8 cellular contexts compared by ENCODE assay signal in the genomic region with DNA sequence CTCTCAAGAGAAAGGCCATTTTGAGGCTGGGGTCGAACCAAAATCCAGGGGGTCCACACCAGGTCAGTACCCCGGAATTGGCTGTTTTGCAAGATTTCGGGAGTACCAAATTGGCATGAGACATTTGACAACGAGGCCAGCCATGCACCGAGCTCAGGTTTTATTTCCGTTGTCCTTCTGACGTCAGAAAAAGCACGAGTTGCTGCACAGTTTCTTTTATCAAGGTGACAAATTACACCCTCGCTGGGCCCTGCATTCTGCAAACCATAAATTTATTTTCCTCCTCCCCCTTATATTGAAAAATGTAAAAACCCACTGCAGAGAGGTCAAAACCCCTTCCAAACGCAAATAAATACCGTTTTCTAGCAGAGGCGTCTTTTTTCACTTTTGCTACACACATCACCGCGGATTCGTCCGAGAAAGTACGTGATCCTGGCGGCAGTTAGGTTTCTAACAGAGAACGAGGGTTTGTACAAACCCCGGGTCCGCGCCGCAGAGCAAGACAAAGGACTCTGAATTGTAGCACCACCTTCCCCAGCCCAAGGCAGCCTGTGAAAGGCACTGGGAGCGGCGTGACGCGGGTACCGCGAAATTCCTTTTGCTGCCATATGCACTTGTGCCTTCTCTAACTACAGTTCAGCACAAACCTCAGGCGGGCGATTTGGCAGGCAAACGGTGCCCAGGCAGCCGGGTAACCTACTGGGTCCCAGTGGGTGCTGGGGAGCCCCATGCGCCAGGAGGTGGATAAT. TPM values are rescaled to one million over a fixed set of nuclear protein-coding genes. Genes with fewer than 3 reads are reported as not detected.
DNase-seq lines count a peak whose midpoint lies in the region; ATAC-seq, FAIRE-seq and TF ChIP-seq lines count a peak whose summit lies in the region.

No MANE protein-coding gene starts in this region.

- no peaks in the 10 kb centered on the region for H3K9me3 ChIP-seq in HepG2 (ENCODE audit: low read length)

- peaks cover 71% of the 10 kb centered on the region for H3K4me1 ChIP-seq in HepG2 (ENCODE audit: insufficient read depth, low read length)

- in situ Hi-C loops in HepG2 (cut with HindIII; ENCODE audit: extremely low pct_ligation_motif_present, low pct_unique_long_range_greater_than_20kb), result no loop called here

- H3K4me2 ChIP-seq in HepG2 (ENCODE audit: low read depth, low read length), result peak overlapping the region; percentile 94

- POLR2A ChIA-PET in HepG2 (lab: Yijun Ruan, JAX), result interaction anchor here (0.7 kb wide), 1 partner anchor 87 kb away, joined by 3 read pairs; no protein-coding TSS in a partner anchor

- TF ChIP-seq EP300 in HepG2 (IDR thresholded peaks at IDR 0.05; ENCODE audit: low read depth in 2 of 2, low read length in 2 of 2), result no peak
- no peak for TF ChIP-seq EP300 in HepG2 (CRISPR knock-in tag; IDR thresholded peaks at IDR 0.05; ENCODE audit: borderline replicate concordance)

- peak overlapping the region; percentile 85 for H3K9ac ChIP-seq in HepG2 (ENCODE audit: insufficient read depth, low read depth, low read length)

- no peaks in the 10 kb centered on the region for H3K36me3 ChIP-seq in HepG2 (replicated peaks in 1 of 2; ENCODE audit: control insufficient read depth in 1 of 2, insufficient read depth in 2 of 2, low read length in 2 of 2)

- no TSS peak for BruUV-seq in HepG2 (replicated peaks; lab: Mats Ljungman, UMichigan)

- H2AFZ ChIP-seq in HepG2 (ENCODE audit: low read length), result no peak overlapping the region

- no peak for FAIRE-seq in HepG2 (lab: Jason Lieb, UNC)

- TF ChIP-seq POLR2A in HepG2 (IDR thresholded peaks at IDR 0.05; ENCODE audit: insufficient read depth in 1 of 2, low read depth in 2 of 2, low read length in 2 of 2), result 0 out of 4 replicates have a peak, but pooled peaks of 1 of the 2 experiments have one; percentile 36

- TF ChIP-seq CTCF in coronary artery (IDR thresholded peaks at IDR 0.05) (no peak), HepG2 (CRISPR knock-in tag; IDR thresholded peaks at IDR 0.05) (no peak)

- intact Hi-C loops in HepG2 (cut with micrococcal nuclease; ENCODE audit: unreplicated experiment), result loop anchor here (10.0 kb wide), 1 partner anchor 272 kb away; a partner anchor contains a TSS

- no peak for TF ChIP-seq RAD21 in HepG2 (CRISPR knock-in tag; IDR thresholded peaks at IDR 0.05)

- ATAC-seq in HepG2 (peak; percentile 60), HG03378 (IDR thresholded peaks at IDR 0.05; ENCODE audit: unreplicated experiment) (no peak), HG02623 (IDR thresholded peaks at IDR 0.05; ENCODE audit: unreplicated experiment) (no peak)

- peaks cover 66% of the 10 kb centered on the region for H3K79me2 ChIP-seq in HepG2 (ENCODE audit: insufficient read depth, low read length)

- peaks cover 34% of the 10 kb centered on the region for H4K20me1 ChIP-seq in HepG2 (ENCODE audit: insufficient read depth, low read length)

- H3K27ac ChIP-seq in coronary artery, result peak overlapping the region; percentile 56 to 78
- peak overlapping the region; percentile 67 for H3K27ac ChIP-seq in HepG2 (ENCODE audit: extremely low read length, insufficient read depth, low read length)

- WGBS in HepG2 (ENCODE audit: low lambda C conversion rate), result 2% methylated on average over 26 of the region's 34 CpGs

- H3K4me3 ChIP-seq in coronary artery (peak overlapping the region; percentile 78), HepG2 (replicated peaks in 1 of 3; ENCODE audit: insufficient read depth in 1 of 3, low read depth in 2 of 3, low read length in 3 of 3) (peak overlapping the region; percentile 85 to 91 (median 90))

- DNase-seq in ELR (ENCODE audit: low read depth) (peak; percentile 74), NCI-H1105 (lab: John Stamatoyannopoulos, UW) (peak; percentile 66), coronary artery (ENCODE audit: low spot score) (peak; percentile 79), HepG2 (ENCODE audit: low spot score) (peak; percentile 56)
- peak; percentile 68 for DNase-seq in activated CD4-positive, alpha-beta T cell treated with anti-CD3 and anti-CD28 coated beads for 48 hours
- peak; percentile 30 to 40 for DNase-seq in stimulated activated CD4-positive, alpha-beta T cell treated with anti-CD3 and anti-CD28 coated beads, Interleukin-2, amount 100 ng/mL, for 48 hours

- CTCF ChIA-PET in HepG2 (lab: Yijun Ruan, JAX; ENCODE audit: low intra/inter-chr PET ratio, low total read pairs), result no interaction called here

- H3K27me3 ChIP-seq in HepG2 (ENCODE audit: control insufficient read depth in 1 of 2, insufficient read depth in 2 of 2, low read length in 2 of 2), result no peaks in the 10 kb centered on the region; a peak in 1 of 5 replicates

TF ChIP-seq in HepG2, 621 proteins besides CTCF, POLR2A, EP300 and RAD21 (continues in another document):
- TF ChIP-seq, protein P1, sequence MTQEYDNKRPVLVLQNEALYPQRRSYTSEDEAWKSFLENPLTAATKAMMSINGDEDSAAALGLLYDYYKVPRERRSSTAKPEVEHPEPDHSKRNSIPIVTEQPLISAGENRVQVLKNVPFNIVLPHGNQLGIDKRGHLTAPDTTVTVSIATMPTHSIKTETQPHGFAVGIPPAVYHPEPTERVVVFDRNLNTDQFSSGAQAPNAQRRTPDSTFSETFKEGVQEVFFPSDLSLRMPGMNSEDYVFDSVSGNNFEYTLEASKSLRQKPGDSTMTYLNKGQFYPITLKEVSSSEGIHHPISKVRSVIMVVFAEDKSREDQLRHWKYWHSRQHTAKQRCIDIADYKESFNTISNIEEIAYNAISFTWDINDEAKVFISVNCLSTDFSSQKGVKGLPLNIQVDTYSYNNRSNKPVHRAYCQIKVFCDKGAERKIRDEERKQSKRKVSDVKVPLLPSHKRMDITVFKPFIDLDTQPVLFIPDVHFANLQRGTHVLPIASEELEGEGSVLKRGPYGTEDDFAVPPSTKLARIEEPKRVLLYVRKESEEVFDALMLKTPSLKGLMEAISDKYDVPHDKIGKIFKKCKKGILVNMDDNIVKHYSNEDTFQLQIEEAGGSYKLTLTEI (CRISPR knock-in tag; conservative IDR thresholded peaks at IDR 0.05), result no peak
- TF ChIP-seq, protein P2, sequence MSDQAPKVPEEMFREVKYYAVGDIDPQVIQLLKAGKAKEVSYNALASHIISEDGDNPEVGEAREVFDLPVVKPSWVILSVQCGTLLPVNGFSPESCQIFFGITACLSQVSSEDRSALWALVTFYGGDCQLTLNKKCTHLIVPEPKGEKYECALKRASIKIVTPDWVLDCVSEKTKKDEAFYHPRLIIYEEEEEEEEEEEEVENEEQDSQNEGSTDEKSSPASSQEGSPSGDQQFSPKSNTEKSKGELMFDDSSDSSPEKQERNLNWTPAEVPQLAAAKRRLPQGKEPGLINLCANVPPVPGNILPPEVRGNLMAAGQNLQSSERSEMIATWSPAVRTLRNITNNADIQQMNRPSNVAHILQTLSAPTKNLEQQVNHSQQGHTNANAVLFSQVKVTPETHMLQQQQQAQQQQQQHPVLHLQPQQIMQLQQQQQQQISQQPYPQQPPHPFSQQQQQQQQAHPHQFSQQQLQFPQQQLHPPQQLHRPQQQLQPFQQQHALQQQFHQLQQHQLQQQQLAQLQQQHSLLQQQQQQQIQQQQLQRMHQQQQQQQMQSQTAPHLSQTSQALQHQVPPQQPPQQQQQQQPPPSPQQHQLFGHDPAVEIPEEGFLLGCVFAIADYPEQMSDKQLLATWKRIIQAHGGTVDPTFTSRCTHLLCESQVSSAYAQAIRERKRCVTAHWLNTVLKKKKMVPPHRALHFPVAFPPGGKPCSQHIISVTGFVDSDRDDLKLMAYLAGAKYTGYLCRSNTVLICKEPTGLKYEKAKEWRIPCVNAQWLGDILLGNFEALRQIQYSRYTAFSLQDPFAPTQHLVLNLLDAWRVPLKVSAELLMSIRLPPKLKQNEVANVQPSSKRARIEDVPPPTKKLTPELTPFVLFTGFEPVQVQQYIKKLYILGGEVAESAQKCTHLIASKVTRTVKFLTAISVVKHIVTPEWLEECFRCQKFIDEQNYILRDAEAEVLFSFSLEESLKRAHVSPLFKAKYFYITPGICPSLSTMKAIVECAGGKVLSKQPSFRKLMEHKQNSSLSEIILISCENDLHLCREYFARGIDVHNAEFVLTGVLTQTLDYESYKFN (CRISPR knock-in tag; conservative IDR thresholded peaks at IDR 0.05), result no peak
- TF ChIP-seq, protein P3, sequence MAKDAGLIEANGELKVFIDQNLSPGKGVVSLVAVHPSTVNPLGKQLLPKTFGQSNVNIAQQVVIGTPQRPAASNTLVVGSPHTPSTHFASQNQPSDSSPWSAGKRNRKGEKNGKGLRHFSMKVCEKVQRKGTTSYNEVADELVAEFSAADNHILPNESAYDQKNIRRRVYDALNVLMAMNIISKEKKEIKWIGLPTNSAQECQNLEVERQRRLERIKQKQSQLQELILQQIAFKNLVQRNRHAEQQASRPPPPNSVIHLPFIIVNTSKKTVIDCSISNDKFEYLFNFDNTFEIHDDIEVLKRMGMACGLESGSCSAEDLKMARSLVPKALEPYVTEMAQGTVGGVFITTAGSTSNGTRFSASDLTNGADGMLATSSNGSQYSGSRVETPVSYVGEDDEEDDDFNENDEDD (CRISPR knock-in tag; IDR thresholded peaks at IDR 0.05; ENCODE audit: borderline replicate concordance), result peak; percentile 74; the same call in 1 of the 2 replicates
- peak; percentile 45; the same call in 1 of the 2 replicates for TF ChIP-seq PHF8 (CRISPR knock-in tag; IDR thresholded peaks at IDR 0.05)

RNA-seq across cellular contexts. Expression of a gene that starts 1.8 kb away (rescaled TPM):
- total RNA-seq in HepG2 (2016; rRNA removed; fragmentation: Illumina TruSeq; extraction: Trizol), result 47.0 and 49.8 TPM in 2 replicates
- total RNA-seq in HepG2 (2016; cell fraction: cytosol; rRNA removed; fragmentation: Illumina TruSeq; extraction: Trizol; ENCODE audit: low read depth), result 38.0 and 39.4 TPM in 2 replicates
- 47.7 and 50.5 TPM in 2 replicates for total RNA-seq in HepG2 (2016; cell fraction: insoluble cytoplasmic fraction; rRNA removed; fragmentation: Illumina TruSeq; extraction: Trizol)
- 32.7 and 33.7 TPM in 2 replicates for total RNA-seq in HepG2 (2016; cell fraction: membrane; rRNA removed; fragmentation: Illumina TruSeq; extraction: Trizol)
- 56.8 and 57.5 TPM in 2 replicates for total RNA-seq in HepG2 (2016; cell fraction: nucleus; rRNA removed; fragmentation: Illumina TruSeq; extraction: Trizol)
- polyA plus RNA-seq in HepG2 (2011; rRNA removed), result 42.0 and 50.6 TPM in 2 replicates
- polyA plus RNA-seq in HepG2 (2011; cell fraction: cytosol; rRNA removed), result 23.8 and 38.5 TPM in 2 replicates
- 23.7 and 30.2 TPM in 2 replicates for polyA plus RNA-seq in HepG2 (2011; cell fraction: nucleus; rRNA removed)
- 35.2 and 56.5 TPM in 2 replicates for polyA plus RNA-seq in HepG2 (2012)
- 4.1 and 5.4 TPM in 2 replicates for polyA plus RNA-seq in HepG2 (2016; cell fraction: cytosol; fragmentation: Illumina TruSeq; extraction: Trizol; ENCODE audit: low read depth)
- polyA plus RNA-seq in HepG2 (2016; cell fraction: insoluble cytoplasmic fraction; fragmentation: Illumina TruSeq; extraction: Trizol; ENCODE audit: low read depth), result 25.3 and 31.2 TPM in 2 replicates
- 10.1 and 10.4 TPM in 2 replicates for polyA plus RNA-seq in HepG2 (2016; cell fraction: membrane; fragmentation: Illumina TruSeq; extraction: Trizol; ENCODE audit: low read depth)
- 39.9 and 42.9 TPM in 2 replicates for polyA plus RNA-seq in HepG2 (2016; cell fraction: nucleus; fragmentation: Illumina TruSeq; extraction: Trizol; ENCODE audit: insufficient read depth, low read depth)
- polyA minus RNA-seq in HepG2 (2011; rRNA and poly(A)+ RNA removed; ENCODE audit: low replicate concordance), result 122 and 355 TPM in 2 replicates
- 81.0 and 98.9 TPM in 2 replicates for polyA minus RNA-seq in HepG2 (2011; cell fraction: cytosol; rRNA and poly(A)+ RNA removed)
- 132 and 143 TPM in 2 replicates for polyA minus RNA-seq in HepG2 (2011; cell fraction: nucleus; rRNA and poly(A)+ RNA removed)
